13 cellular contexts compared by ENCODE assay signal in the genomic region with DNA sequence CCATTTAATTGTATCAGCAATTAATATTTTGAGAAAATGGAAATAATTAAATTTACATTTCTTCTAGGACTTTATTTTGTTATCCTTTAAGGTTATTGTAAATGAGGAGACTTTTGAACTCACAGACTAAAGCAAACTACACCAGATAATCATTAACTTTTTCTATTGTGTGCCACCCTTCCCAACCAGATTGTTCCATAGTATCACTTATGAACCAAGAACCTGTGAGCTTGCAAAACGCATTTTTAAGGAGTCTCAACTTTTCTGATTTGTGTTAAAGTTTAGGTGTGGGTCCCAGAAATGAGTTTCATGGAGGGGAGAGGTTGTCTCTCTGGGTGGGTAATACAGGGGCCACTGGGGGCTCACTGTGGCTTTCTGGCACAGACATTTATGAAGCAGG.
"Had no signal": no experiment of that assay in that cellular context is flagged by ENCODE, and none has a peak within 500 bp of the region (broad histone marks: within the 10 kb centered on the region; RNA-seq: fewer than 3 reads in every experiment).

No MANE protein-coding gene starts in this region.

- H3K27me3 ChIP-seq: brain microvascular endothelial cell, tibial artery had no signal

- H3K9me3 Mint-ChIP-seq: activated naive CD4-positive, alpha-beta T cell treated with anti-CD3 and anti-CD28 coated beads, Interleukin-2, amount 50 U/mL, for 72 hours; endodermal cell; neural crest cell had no signal

- H3K27ac ChIP-seq: brain microvascular endothelial cell, skin epidermis had no signal

- H3K4me3 ChIP-seq: skin epidermis, tibial artery had no signal

- H3K27ac Mint-ChIP-seq: activated naive CD4-positive, alpha-beta T cell treated with anti-CD3 and anti-CD28 coated beads, Interleukin-2, amount 50 U/mL, for 72 hours had no signal

- H3K9me3 ChIP-seq: tibial artery had no signal

- H3K4me3 Mint-ChIP-seq: endodermal cell, neural crest cell had no signal

- DNase-seq: activated CD4-positive, CD25-positive, alpha-beta regulatory T cell; activated effector memory CD4-positive, alpha-beta T cell treated with Interleukin-2 at 50 U/mL for 16 hours; activated T-cell treated with anti-CD3 and anti-CD28 coated beads, Interleukin-2, amount 50 U/mL, for 1 hour; amniotic stem cell; brain microvascular endothelial cell; dermis blood vessel endothelial cell; endodermal cell; erythroblast; hypothalamus; tibial artery had no signal

- ATAC-seq: activated naive CD4-positive, alpha-beta T cell treated with anti-CD3 and anti-CD28 coated beads, Interleukin-2, amount 50 U/mL, for 72 hours had no signal

- H3K36me3 ChIP-seq: brain microvascular endothelial cell, tibial artery had no signal
